ENCODE assay signal across 18 cellular contexts in genomic region chr4:177204126-177204525, GRCh38.
"Had no signal": no experiment of that assay in that cellular context is flagged by ENCODE, and none has a peak within 500 bp of the region (broad histone marks: within the 10 kb centered on the region; RNA-seq: fewer than 3 reads in every experiment).

No MANE protein-coding gene starts in this region.

- H3K27ac Mint-ChIP-seq: naive thymus-derived CD8-positive, alpha-beta T cell; progenitor cell of endocrine pancreas had no signal

- H3K27me3 Mint-ChIP-seq: progenitor cell of endocrine pancreas had no signal

- FAIRE-seq: small intestine had no signal

- H3K4me1 ChIP-seq: stomach, transverse colon had no signal

- H3K36me3 ChIP-seq: neutrophil, stomach, thoracic aorta, transverse colon had no signal

- H3K27ac ChIP-seq: dorsolateral prefrontal cortex, hepatocyte, neutrophil, stomach, thoracic aorta, transverse colon had no signal

- H3K4me3 Mint-ChIP-seq: naive thymus-derived CD8-positive, alpha-beta T cell had no signal

- H3K4me2 ChIP-seq: hepatocyte had no signal

- H3K4me1 Mint-ChIP-seq: naive thymus-derived CD8-positive, alpha-beta T cell had no signal

- H3K27me3 ChIP-seq: dorsolateral prefrontal cortex, hepatocyte, neutrophil, stomach, transverse colon had no signal

- ATAC-seq: mucosa of descending colon; naive thymus-derived CD8-positive, alpha-beta T cell; right cardiac atrium had no signal

- H3K79me2 ChIP-seq: hepatocyte had no signal

- DNase-seq: cortex of kidney; dorsolateral prefrontal cortex; effector CD8-positive, alpha-beta T cell; foreskin melanocyte; head of caudate nucleus; mucosa of descending colon; naive thymus-derived CD8-positive, alpha-beta T cell; right cardiac atrium; small intestine; stimulated activated CD4-positive, alpha-beta T cell treated with anti-CD3 and anti-CD28 coated beads, Interleukin-12 subunit alpha, Interleukin-12 subunit beta, amount 100 ng/mL, for 4 hours; stimulated activated naive CD4-positive, alpha-beta T cell; stomach; substantia nigra; transverse colon had no signal

- H3K4me3 ChIP-seq: dorsolateral prefrontal cortex, hepatocyte, mucosa of descending colon, stomach, thoracic aorta, transverse colon had no signal

- H2AFZ ChIP-seq: hepatocyte had no signal

- H3K9me3 ChIP-seq: neutrophil, thoracic aorta, transverse colon had no signal
